Comparison of ENCODE assay signal across 2 cellular contexts in the genomic region with DNA sequence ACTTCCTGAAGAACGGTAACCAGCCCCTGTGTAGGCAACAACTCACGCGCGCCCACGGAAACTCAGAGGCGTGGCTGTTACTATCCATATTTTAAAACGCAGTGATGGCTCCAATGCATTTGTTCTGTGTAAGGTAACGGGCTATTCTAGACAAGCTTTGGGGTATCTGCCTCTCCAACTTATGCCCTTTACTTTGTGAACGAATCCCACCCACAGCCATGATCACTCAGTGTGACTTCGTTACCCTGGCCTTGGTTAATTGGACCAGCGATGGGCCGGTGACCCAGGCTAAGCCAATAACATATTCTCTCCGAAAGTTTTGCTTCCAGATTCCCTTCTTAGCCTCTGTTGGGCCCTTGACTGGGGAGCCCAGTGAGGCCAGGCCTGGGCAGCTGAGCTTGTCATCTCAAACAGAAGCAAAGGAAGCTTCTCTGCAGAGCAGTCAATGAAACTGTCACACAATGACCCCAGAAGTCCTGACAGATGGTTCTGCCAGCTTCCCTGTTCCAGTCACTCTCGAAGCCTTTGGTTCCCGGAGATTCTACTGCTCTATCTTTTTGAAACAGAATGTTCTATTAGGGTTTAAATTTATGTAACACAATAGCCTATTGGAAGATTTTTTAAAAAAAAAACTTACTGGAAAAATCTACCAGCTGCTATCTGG.
TF ChIP-seq lines count a peak whose summit lies in the region.

No MANE protein-coding gene starts in this region.

TF ChIP-seq in GM23338, 12 proteins besides CTCF, POLR2A, EP300 and RAD21 (continues in another document):
- no peak for TF ChIP-seq ZNF331 (CRISPR knock-in tag; IDR thresholded peaks at IDR 0.05; ENCODE audit: low read depth)
- TF ChIP-seq, protein P1, sequence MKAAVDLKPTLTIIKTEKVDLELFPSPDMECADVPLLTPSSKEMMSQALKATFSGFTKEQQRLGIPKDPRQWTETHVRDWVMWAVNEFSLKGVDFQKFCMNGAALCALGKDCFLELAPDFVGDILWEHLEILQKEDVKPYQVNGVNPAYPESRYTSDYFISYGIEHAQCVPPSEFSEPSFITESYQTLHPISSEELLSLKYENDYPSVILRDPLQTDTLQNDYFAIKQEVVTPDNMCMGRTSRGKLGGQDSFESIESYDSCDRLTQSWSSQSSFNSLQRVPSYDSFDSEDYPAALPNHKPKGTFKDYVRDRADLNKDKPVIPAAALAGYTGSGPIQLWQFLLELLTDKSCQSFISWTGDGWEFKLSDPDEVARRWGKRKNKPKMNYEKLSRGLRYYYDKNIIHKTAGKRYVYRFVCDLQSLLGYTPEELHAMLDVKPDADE (IDR thresholded peaks at IDR 0.05) = no peak
- no peak for TF ChIP-seq CREB1 (CRISPR knock-in tag; IDR thresholded peaks at IDR 0.05; ENCODE audit: low read depth)
- TF ChIP-seq, protein P2, sequence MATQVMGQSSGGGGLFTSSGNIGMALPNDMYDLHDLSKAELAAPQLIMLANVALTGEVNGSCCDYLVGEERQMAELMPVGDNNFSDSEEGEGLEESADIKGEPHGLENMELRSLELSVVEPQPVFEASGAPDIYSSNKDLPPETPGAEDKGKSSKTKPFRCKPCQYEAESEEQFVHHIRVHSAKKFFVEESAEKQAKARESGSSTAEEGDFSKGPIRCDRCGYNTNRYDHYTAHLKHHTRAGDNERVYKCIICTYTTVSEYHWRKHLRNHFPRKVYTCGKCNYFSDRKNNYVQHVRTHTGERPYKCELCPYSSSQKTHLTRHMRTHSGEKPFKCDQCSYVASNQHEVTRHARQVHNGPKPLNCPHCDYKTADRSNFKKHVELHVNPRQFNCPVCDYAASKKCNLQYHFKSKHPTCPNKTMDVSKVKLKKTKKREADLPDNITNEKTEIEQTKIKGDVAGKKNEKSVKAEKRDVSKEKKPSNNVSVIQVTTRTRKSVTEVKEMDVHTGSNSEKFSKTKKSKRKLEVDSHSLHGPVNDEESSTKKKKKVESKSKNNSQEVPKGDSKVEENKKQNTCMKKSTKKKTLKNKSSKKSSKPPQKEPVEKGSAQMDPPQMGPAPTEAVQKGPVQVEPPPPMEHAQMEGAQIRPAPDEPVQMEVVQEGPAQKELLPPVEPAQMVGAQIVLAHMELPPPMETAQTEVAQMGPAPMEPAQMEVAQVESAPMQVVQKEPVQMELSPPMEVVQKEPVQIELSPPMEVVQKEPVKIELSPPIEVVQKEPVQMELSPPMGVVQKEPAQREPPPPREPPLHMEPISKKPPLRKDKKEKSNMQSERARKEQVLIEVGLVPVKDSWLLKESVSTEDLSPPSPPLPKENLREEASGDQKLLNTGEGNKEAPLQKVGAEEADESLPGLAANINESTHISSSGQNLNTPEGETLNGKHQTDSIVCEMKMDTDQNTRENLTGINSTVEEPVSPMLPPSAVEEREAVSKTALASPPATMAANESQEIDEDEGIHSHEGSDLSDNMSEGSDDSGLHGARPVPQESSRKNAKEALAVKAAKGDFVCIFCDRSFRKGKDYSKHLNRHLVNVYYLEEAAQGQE (IDR thresholded peaks at IDR 0.05; ENCODE audit: unreplicated experiment) = no peak
- no peak for TF ChIP-seq JUNB (IDR thresholded peaks at IDR 0.05; ENCODE audit: unreplicated experiment)
- no peak for TF ChIP-seq EZH2phosphoT487 (IDR thresholded peaks at IDR 0.05; ENCODE audit: unreplicated experiment)
- TF ChIP-seq NANOG (IDR thresholded peaks at IDR 0.05; ENCODE audit: borderline replicate concordance) = no peak
- no peak for TF ChIP-seq ZNF114 (CRISPR knock-in tag; IDR thresholded peaks at IDR 0.05)
- no peak for TF ChIP-seq STAT1 (IDR thresholded peaks at IDR 0.05; ENCODE audit: unreplicated experiment)

TF ChIP-seq in GM12878, 131 proteins besides CTCF, POLR2A, EP300 and RAD21:
- TF ChIP-seq BRCA1 (IDR thresholded peaks at IDR 0.05; ENCODE audit: low read depth, low read length) (no peak), MEF2A (IDR thresholded peaks at IDR 0.05; ENCODE audit: insufficient read depth, low read depth, low read length) (no peak), MYB (IDR thresholded peaks at IDR 0.05; ENCODE audit: borderline replicate concordance, low read depth, low read length) (no peak), TBL1XR1 (IDR thresholded peaks at IDR 0.05; ENCODE audit: low read depth, low read length) (no peak), ZNF207 (IDR thresholded peaks at IDR 0.05; ENCODE audit: borderline replicate concordance) (no peak)
- TF ChIP-seq, protein P3, sequence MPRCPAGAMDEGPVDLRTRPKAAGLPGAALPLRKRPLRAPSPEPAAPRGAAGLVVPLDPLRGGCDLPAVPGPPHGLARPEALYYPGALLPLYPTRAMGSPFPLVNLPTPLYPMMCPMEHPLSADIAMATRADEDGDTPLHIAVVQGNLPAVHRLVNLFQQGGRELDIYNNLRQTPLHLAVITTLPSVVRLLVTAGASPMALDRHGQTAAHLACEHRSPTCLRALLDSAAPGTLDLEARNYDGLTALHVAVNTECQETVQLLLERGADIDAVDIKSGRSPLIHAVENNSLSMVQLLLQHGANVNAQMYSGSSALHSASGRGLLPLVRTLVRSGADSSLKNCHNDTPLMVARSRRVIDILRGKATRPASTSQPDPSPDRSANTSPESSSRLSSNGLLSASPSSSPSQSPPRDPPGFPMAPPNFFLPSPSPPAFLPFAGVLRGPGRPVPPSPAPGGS (IDR thresholded peaks at IDR 0.05; ENCODE audit: borderline replicate concordance, insufficient read depth, low read depth, low read length, poor library complexity, severe bottlenecking) = peak; percentile 22
- TF ChIP-seq, protein P2 (IDR thresholded peaks at IDR 0.05; ENCODE audit: low read depth, low read length) = no peak
